23 cellular contexts compared by ENCODE assay signal in the genomic region with DNA sequence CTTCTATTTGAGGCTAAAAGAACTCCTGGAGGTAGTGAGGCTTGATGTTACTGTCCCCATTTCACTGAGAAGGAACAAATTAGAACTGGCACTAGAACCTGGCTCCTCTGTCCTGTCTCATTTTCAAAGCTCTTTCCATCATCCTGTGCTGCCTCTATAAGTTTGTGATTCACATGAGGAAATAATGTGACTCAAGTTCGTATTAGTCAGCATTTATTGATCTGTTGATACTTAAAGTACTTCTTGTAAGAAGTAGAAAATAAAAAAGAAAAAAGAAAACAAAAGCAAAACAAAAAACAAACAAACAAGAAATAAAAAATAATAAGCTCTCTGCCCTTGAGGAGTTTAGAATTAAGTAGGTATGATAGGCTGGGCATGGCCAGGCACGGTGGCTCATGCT. TPM values are rescaled to one million over a fixed set of nuclear protein-coding genes. Genes with fewer than 3 reads are reported as not detected.
"Had no signal": no experiment of that assay in that cellular context is flagged by ENCODE, and none has a peak within 500 bp of the region (broad histone marks: within the 10 kb centered on the region; RNA-seq: fewer than 3 reads in every experiment).

No MANE protein-coding gene starts in this region.

- H3K9me3 Mint-ChIP-seq: activated CD4-positive, alpha-beta T cell treated with anti-CD3 and anti-CD28 coated beads, Interleukin-2, amount 10 ng/mL, durations not matched to agents 7 days and 5 days; activated naive CD8-positive, alpha-beta T cell treated with anti-CD3 and anti-CD28 coated beads, Interleukin-2, amount 10 ng/mL, durations not matched to agents 7 days and 5 days; naive thymus-derived CD8-positive, alpha-beta T cell; T-helper 1 cell treated with Interleukin-12 subunit alpha and Interleukin-12 subunit beta and Interleukin-4 antibody, amounts not matched to agents 30 μg/mL and 1 μg/mL, for 36 hours had no signal

- H3K27ac Mint-ChIP-seq: activated CD4-positive, alpha-beta T cell treated with anti-CD3 and anti-CD28 coated beads, Interleukin-2, amount 10 ng/mL, durations not matched to agents 7 days and 5 days; activated naive CD8-positive, alpha-beta T cell treated with anti-CD3 and anti-CD28 coated beads, Interleukin-2, amount 10 ng/mL, durations not matched to agents 7 days and 5 days; T-helper 1 cell treated with Interleukin-12 subunit alpha and Interleukin-12 subunit beta and Interleukin-4 antibody, amounts not matched to agents 30 μg/mL and 1 μg/mL, for 36 hours had no signal

- H3K9me3 ChIP-seq: esophagus squamous epithelium, heart right ventricle, mucosa of descending colon, psoas muscle had no signal

- H3K36me3 Mint-ChIP-seq: naive thymus-derived CD8-positive, alpha-beta T cell had no signal

- H3K27ac ChIP-seq: dorsolateral prefrontal cortex, heart right ventricle, psoas muscle had no signal

- ATAC-seq: heart right ventricle; left lobe of liver; mucosa of descending colon; naive thymus-derived CD8-positive, alpha-beta T cell; psoas muscle; sciatic nerve had no signal

- H3K4me3 Mint-ChIP-seq: activated CD4-positive, alpha-beta T cell treated with anti-CD3 and anti-CD28 coated beads, Interleukin-2, amount 10 ng/mL, durations not matched to agents 7 days and 5 days; activated naive CD8-positive, alpha-beta T cell treated with anti-CD3 and anti-CD28 coated beads, Interleukin-2, amount 10 ng/mL, durations not matched to agents 7 days and 5 days; naive thymus-derived CD8-positive, alpha-beta T cell; T-helper 1 cell treated with Interleukin-12 subunit alpha and Interleukin-12 subunit beta and Interleukin-4 antibody, amounts not matched to agents 30 μg/mL and 1 μg/mL, for 36 hours had no signal

- H3K27me3 ChIP-seq: esophagus squamous epithelium, heart right ventricle had no signal

- H3K4me1 ChIP-seq: psoas muscle had no signal

- FAIRE-seq: islet of Langerhans, TTC549 had no signal

- H3K4me3 ChIP-seq: dorsolateral prefrontal cortex, esophagus squamous epithelium, heart right ventricle, mucosa of descending colon, psoas muscle had no signal

- DNase-seq: activated CD4-positive, alpha-beta T cell treated with anti-CD3 and anti-CD28 coated beads, Interleukin-2, amount 10 ng/mL, durations not matched to agents 7 days and 5 days; activated CD4-positive, CD25-positive, alpha-beta regulatory T cell; activated CD8-positive, alpha-beta memory T cell treated with anti-CD3 and anti-CD28 coated beads for 24 hours; activated gamma-delta T cell; activated naive CD8-positive, alpha-beta T cell treated with anti-CD3 and anti-CD28 coated beads, Interleukin-2, amount 10 ng/mL, durations not matched to agents 7 days and 5 days; anterior cingulate cortex; dorsolateral prefrontal cortex; esophagus squamous epithelium; foreskin melanocyte; heart right ventricle; mucosa of descending colon; naive thymus-derived CD8-positive, alpha-beta T cell; occipital lobe; psoas muscle; stimulated activated CD4-positive, alpha-beta T cell treated with anti-CD3 and anti-CD28 coated beads, Interleukin-2, amount 100 ng/mL, for 24 hours; stimulated activated naive CD4-positive, alpha-beta T cell; substantia nigra; trophoblast cell had no signal

- H3K27me3 Mint-ChIP-seq: activated CD4-positive, alpha-beta T cell treated with anti-CD3 and anti-CD28 coated beads, Interleukin-2, amount 10 ng/mL, durations not matched to agents 7 days and 5 days; activated naive CD8-positive, alpha-beta T cell treated with anti-CD3 and anti-CD28 coated beads, Interleukin-2, amount 10 ng/mL, durations not matched to agents 7 days and 5 days; naive thymus-derived CD8-positive, alpha-beta T cell had no signal

- H3K36me3 ChIP-seq: esophagus squamous epithelium, heart right ventricle had no signal

RNA-seq across cellular contexts. Expression of a gene that starts 2.3 kb away (rescaled TPM):
- polyA plus RNA-seq: naive thymus-derived CD8-positive, alpha-beta T cell had no signal
